Comparison of ENCODE assay signal across 1 cellular context in the genomic region with DNA sequence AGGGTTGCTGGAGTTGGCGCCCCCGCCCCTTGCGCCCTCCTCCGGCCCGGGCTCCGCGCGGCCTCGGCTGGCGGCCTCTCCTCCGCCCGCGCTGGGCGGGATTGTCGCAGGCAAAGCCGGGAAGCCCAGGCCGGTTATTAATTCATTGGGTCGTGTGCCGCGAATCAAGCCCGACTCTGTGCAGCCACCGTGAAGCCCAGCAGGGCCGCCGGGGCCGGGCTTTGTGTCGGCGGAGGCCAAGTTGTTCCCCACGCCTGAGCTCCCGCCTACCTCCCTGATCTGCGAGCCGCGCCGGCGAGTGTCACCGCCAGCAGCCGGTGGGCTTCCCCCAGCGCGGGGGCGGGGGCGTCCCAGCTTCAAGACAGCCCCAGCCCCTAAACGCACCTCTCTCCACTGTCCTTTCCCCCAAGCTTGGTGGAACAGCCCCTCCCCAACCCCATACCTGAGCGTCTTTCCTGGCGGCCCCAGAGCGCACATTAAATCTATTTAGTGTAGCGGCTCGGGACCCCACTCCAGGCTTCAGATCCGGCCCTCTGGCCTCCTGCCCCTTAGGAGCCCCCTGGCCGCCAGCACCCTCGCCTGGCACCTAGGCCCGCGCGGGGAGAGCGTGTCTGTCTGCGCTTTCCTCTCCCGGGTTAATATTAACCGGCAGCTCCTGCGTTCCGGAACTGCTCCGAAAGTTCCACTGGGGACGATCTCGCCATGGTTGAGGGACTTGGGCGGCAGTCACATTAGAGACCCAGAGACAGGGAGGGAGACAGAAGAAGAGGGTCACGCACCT.
TF ChIP-seq lines count a peak whose summit lies in the region.

No MANE protein-coding gene starts in this region.

TF ChIP-seq in HepG2, 621 proteins besides CTCF, POLR2A, EP300 and RAD21 (continued from another document and continues in another):
- TF ChIP-seq PAF1 (CRISPR knock-in tag; IDR thresholded peaks at IDR 0.05), result no peak
- peak; percentile 20 for TF ChIP-seq YY1 (IDR thresholded peaks at IDR 0.05; ENCODE audit: insufficient read depth, insufficient replicate concordance, low read depth, low read length)
- TF ChIP-seq PAX8 (CRISPR knock-in tag; IDR thresholded peaks at IDR 0.05; ENCODE audit: borderline replicate concordance), result no peak
- no peak for TF ChIP-seq SNRNP70 (IDR thresholded peaks at IDR 0.05; ENCODE audit: low read depth, low read length)
- TF ChIP-seq ZSCAN31 (CRISPR knock-in tag; IDR thresholded peaks at IDR 0.05; ENCODE audit: low read depth), result no peak
- TF ChIP-seq CHD2 (IDR thresholded peaks at IDR 0.05; ENCODE audit: low read depth, low read length), result no peak
- no peak for TF ChIP-seq NCOA1 (CRISPR knock-in tag; IDR thresholded peaks at IDR 0.05)
- TF ChIP-seq AGO2 (optimal IDR thresholded peaks at IDR 0.05; ENCODE audit: low read depth, low read length), result peak; percentile 93
- no peak for TF ChIP-seq TP53 (CRISPR knock-in tag; conservative IDR thresholded peaks at IDR 0.05)
- no peak; a peak in 1 of 4 replicates for TF ChIP-seq REST (IDR thresholded peaks at IDR 0.05; ENCODE audit: borderline replicate concordance in 1 of 2, low read depth in 1 of 2, low read length in 2 of 2)
- TF ChIP-seq ZNF747 (CRISPR knock-in tag; IDR thresholded peaks at IDR 0.05; ENCODE audit: borderline replicate concordance), result peak; percentile 40; the same call in 1 of the 2 replicates
- TF ChIP-seq ZNF773 (CRISPR knock-in tag; IDR thresholded peaks at IDR 0.05; ENCODE audit: borderline replicate concordance), result peak; percentile 65; the same call in 1 of the 2 replicates
- TF ChIP-seq, protein P1, sequence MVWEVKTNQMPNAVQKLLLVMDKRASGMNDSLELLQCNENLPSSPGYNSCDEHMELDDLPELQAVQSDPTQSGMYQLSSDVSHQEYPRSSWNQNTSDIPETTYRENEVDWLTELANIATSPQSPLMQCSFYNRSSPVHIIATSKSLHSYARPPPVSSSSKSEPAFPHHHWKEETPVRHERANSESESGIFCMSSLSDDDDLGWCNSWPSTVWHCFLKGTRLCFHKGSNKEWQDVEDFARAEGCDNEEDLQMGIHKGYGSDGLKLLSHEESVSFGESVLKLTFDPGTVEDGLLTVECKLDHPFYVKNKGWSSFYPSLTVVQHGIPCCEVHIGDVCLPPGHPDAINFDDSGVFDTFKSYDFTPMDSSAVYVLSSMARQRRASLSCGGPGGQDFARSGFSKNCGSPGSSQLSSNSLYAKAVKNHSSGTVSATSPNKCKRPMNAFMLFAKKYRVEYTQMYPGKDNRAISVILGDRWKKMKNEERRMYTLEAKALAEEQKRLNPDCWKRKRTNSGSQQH (CRISPR knock-in tag; IDR thresholded peaks at IDR 0.05; ENCODE audit: low read depth), result no peak
- TF ChIP-seq, protein P2, sequence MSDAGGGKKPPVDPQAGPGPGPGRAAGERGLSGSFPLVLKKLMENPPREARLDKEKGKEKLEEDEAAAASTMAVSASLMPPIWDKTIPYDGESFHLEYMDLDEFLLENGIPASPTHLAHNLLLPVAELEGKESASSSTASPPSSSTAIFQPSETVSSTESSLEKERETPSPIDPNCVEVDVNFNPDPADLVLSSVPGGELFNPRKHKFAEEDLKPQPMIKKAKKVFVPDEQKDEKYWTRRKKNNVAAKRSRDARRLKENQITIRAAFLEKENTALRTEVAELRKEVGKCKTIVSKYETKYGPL (CRISPR knock-in tag; IDR thresholded peaks at IDR 0.05), result no peak
- no peak for TF ChIP-seq ZNF101 (CRISPR knock-in tag; IDR thresholded peaks at IDR 0.05; ENCODE audit: borderline replicate concordance, low read depth)
- TF ChIP-seq ZFP90 (CRISPR knock-in tag; IDR thresholded peaks at IDR 0.05; ENCODE audit: borderline replicate concordance), result no peak
- TF ChIP-seq POLR2G (IDR thresholded peaks at IDR 0.05; ENCODE audit: low read depth, low read length), result peak; percentile 94
- peak; percentile 95 for TF ChIP-seq RBFOX2 (IDR thresholded peaks at IDR 0.05; ENCODE audit: low read depth, low read length)
- TF ChIP-seq CCAR2 (optimal IDR thresholded peaks at IDR 0.05; ENCODE audit: low read depth, low read length), result no peak
- no peak for TF ChIP-seq MAFK (conservative IDR thresholded peaks at IDR 0.05 in 1 of 2, IDR thresholded peaks at IDR 0.05 in 1 of 2; ENCODE audit: low read length in 2 of 2)
- no peak for TF ChIP-seq ATF6 (CRISPR knock-in tag; conservative IDR thresholded peaks at IDR 0.05)
- TF ChIP-seq, protein P3, sequence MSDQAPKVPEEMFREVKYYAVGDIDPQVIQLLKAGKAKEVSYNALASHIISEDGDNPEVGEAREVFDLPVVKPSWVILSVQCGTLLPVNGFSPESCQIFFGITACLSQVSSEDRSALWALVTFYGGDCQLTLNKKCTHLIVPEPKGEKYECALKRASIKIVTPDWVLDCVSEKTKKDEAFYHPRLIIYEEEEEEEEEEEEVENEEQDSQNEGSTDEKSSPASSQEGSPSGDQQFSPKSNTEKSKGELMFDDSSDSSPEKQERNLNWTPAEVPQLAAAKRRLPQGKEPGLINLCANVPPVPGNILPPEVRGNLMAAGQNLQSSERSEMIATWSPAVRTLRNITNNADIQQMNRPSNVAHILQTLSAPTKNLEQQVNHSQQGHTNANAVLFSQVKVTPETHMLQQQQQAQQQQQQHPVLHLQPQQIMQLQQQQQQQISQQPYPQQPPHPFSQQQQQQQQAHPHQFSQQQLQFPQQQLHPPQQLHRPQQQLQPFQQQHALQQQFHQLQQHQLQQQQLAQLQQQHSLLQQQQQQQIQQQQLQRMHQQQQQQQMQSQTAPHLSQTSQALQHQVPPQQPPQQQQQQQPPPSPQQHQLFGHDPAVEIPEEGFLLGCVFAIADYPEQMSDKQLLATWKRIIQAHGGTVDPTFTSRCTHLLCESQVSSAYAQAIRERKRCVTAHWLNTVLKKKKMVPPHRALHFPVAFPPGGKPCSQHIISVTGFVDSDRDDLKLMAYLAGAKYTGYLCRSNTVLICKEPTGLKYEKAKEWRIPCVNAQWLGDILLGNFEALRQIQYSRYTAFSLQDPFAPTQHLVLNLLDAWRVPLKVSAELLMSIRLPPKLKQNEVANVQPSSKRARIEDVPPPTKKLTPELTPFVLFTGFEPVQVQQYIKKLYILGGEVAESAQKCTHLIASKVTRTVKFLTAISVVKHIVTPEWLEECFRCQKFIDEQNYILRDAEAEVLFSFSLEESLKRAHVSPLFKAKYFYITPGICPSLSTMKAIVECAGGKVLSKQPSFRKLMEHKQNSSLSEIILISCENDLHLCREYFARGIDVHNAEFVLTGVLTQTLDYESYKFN (CRISPR knock-in tag; conservative IDR thresholded peaks at IDR 0.05), result peak; percentile 63
- TF ChIP-seq, protein P4, sequence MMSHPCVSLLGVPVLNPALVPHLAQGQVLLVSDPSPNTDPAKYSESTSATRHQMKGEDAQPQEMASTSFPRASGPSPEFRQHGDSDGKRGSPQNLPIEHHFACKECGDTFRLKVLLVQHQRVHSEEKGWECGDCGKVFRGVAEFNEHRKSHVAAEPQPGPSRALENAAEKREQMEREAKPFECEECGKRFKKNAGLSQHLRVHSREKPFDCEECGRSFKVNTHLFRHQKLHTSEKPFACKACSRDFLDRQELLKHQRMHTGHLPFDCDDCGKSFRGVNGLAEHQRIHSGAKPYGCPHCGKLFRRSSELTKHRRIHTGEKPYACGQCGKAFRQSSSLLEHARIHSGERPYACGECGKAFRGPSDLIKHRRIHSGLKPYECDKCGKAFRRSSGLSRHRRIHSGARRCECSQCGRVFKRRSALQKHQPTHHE (CRISPR knock-in tag; IDR thresholded peaks at IDR 0.05; ENCODE audit: borderline replicate concordance), result no peak
- TF ChIP-seq ZFY (CRISPR knock-in tag; IDR thresholded peaks at IDR 0.05), result peak; percentile 75
- TF ChIP-seq MXI1 (IDR thresholded peaks at IDR 0.05; ENCODE audit: borderline replicate concordance, low read depth, low read length), result peak; percentile 13; the same call in 1 of the 3 replicates
- no peak for TF ChIP-seq CEBPZ (IDR thresholded peaks at IDR 0.05; ENCODE audit: low read length)
- TF ChIP-seq SAFB2 (CRISPR knock-in tag; IDR thresholded peaks at IDR 0.05; ENCODE audit: borderline replicate concordance, low read depth), result no peak
- 0 out of 2 replicates have a peak, but pooled peaks have one; percentile 26 for TF ChIP-seq ZNF274 (CRISPR knock-in tag; IDR thresholded peaks at IDR 0.05)
- no peak for TF ChIP-seq ZNF883 (CRISPR knock-in tag; IDR thresholded peaks at IDR 0.05; ENCODE audit: not compliant biosample characterization)
- TF ChIP-seq ZMYM4 (CRISPR knock-in tag; IDR thresholded peaks at IDR 0.05), result 0 out of 2 replicates have a peak, but pooled peaks have one; percentile 40
- TF ChIP-seq KDM1A (CRISPR knock-in tag; IDR thresholded peaks at IDR 0.05), result no peak
- TF ChIP-seq ZFP62 (CRISPR knock-in tag; IDR thresholded peaks at IDR 0.05), result no peak
- 0 out of 2 replicates have a peak, but pooled peaks have one; percentile 21 for TF ChIP-seq ZBTB37 (CRISPR knock-in tag; IDR thresholded peaks at IDR 0.05)
- TF ChIP-seq ZNF652 (CRISPR knock-in tag; IDR thresholded peaks at IDR 0.05; ENCODE audit: borderline replicate concordance, low read depth), result peak; percentile 48; the same call in 1 of the 2 replicates
- peak; percentile 82 for TF ChIP-seq ZNF563 (CRISPR knock-in tag; IDR thresholded peaks at IDR 0.05)
